ENCODE assay signal across 1 cellular context in genomic region chr9:132372177-132373095, GRCh38.
TF ChIP-seq lines count a peak whose summit lies in the region.

No MANE protein-coding gene starts in this region.

TF ChIP-seq in HepG2, 621 proteins besides CTCF, POLR2A, EP300 and RAD21:
- TF ChIP-seq MAFK (conservative IDR thresholded peaks at IDR 0.05 in 1 of 2, IDR thresholded peaks at IDR 0.05 in 1 of 2; ENCODE audit: low read length in 2 of 2) (0 out of 4 replicates have a peak, but pooled peaks of 1 of the 2 experiments have one; percentile 0), ZNF746 (CRISPR knock-in tag; IDR thresholded peaks at IDR 0.05) (no peak), ZNF44 (CRISPR knock-in tag; IDR thresholded peaks at IDR 0.05) (no peak), HDAC6 (IDR thresholded peaks at IDR 0.05; ENCODE audit: low read depth, low read length) (no peak), SOX13 (IDR thresholded peaks at IDR 0.05) (no peak), SOX13 (CRISPR knock-in tag; conservative IDR thresholded peaks at IDR 0.05 in 1 of 2, IDR thresholded peaks at IDR 0.05 in 1 of 2) (no peak), BCL6 (CRISPR knock-in tag; IDR thresholded peaks at IDR 0.05) (no peak), ZNF570 (CRISPR knock-in tag; IDR thresholded peaks at IDR 0.05; ENCODE audit: borderline replicate concordance) (no peak), GABPA (IDR thresholded peaks at IDR 0.05; ENCODE audit: low read depth, low read length) (no peak), GABPA (CRISPR knock-in tag; IDR thresholded peaks at IDR 0.05; ENCODE audit: low read depth) (peak; percentile 67), ZNF407 (CRISPR knock-in tag; IDR thresholded peaks at IDR 0.05; ENCODE audit: not compliant biosample characterization) (no peak), ZC3H4 (CRISPR knock-in tag; IDR thresholded peaks at IDR 0.05; ENCODE audit: borderline replicate concordance) (no peak), FOXA1 (IDR thresholded peaks at IDR 0.05) (no peak), FOXA1 (CRISPR knock-in tag; IDR thresholded peaks at IDR 0.05) (no peak), ZNF891 (CRISPR knock-in tag; IDR thresholded peaks at IDR 0.05) (no peak), SRF (IDR thresholded peaks at IDR 0.05; ENCODE audit: low read depth, low read length) (no peak), HOXA9 (CRISPR knock-in tag; IDR thresholded peaks at IDR 0.05; ENCODE audit: borderline replicate concordance) (no peak), FOXO1 (CRISPR knock-in tag; IDR thresholded peaks at IDR 0.05) (no peak)
